10 cellular contexts compared by ENCODE assay signal in genomic region chr10:63430091-63430998, GRCh38. TPM values are rescaled to one million over a fixed set of nuclear protein-coding genes. Genes with fewer than 3 reads are reported as not detected.
DNase-seq lines count a peak whose midpoint lies in the region; ATAC-seq and TF ChIP-seq lines count a peak whose summit lies in the region.
"Had no signal": no experiment of that assay in that cellular context is flagged by ENCODE, and none has a peak within 500 bp of the region (broad histone marks: within the 10 kb centered on the region; RNA-seq: fewer than 3 reads in every experiment).

No MANE protein-coding gene starts in this region.

- H3K4me1 ChIP-seq in psoas muscle, result peaks cover 52% of the 10 kb centered on the region
- H3K4me1 ChIP-seq: BE2C had no signal

- no peak for TF ChIP-seq CTCF in psoas muscle (IDR thresholded peaks at IDR 0.05)

- ATAC-seq in Right ventricle myocardium inferior (peak; percentile 67), psoas muscle (no peak), HG02981 (IDR thresholded peaks at IDR 0.05; ENCODE audit: unreplicated experiment) (no peak)
- no peak for ATAC-seq in activated CD4-positive, CD25-positive, alpha-beta regulatory T cell treated with anti-CD3 and anti-CD28 coated beads, Interleukin-2, amount 50 U/mL, for 24 hours

- H3K9me3 ChIP-seq in psoas muscle, result no peaks in the 10 kb centered on the region
- H3K9me3 ChIP-seq: BE2C had no signal

- 72 to 76% (median 73%) methylated on average over 10 of the region's 10 CpGs for WGBS in psoas muscle, 3 donors

- H3K27ac ChIP-seq in psoas muscle, result no peak overlapping the region

- no peaks in the 10 kb centered on the region for H3K27me3 ChIP-seq in psoas muscle (ENCODE audit: insufficient read depth in 3 of 3, low read length in 2 of 3)
- H3K27me3 ChIP-seq: BE2C had no signal

- intact Hi-C loops in Right ventricle myocardium inferior (cut with DNase I), result no loop called here
- intact Hi-C loops in cardiac septum (cut with DNase I), result no loop called here
- intact Hi-C loops in psoas muscle (cut with DNase I), result no loop called here

- no peak overlapping the region for H3K4me3 ChIP-seq in psoas muscle

- no peaks in the 10 kb centered on the region for H3K36me3 ChIP-seq in psoas muscle (ENCODE audit: insufficient read depth in 1 of 2, low read depth in 1 of 2)
- H3K36me3 ChIP-seq: BE2C had no signal

- no peak for DNase-seq in Right ventricle myocardium inferior (ENCODE audit: missing footprints)
- DNase-seq in cardiac septum (ENCODE audit: low spot score), result no peak
- peak; percentile 46 for DNase-seq in astrocyte of the hippocampus (ENCODE audit: low read depth, low spot score)
- DNase-seq in hepatic stellate cell (ENCODE audit: low spot score), result peak; percentile 68
- no peak for DNase-seq in psoas muscle
- DNase-seq in NAMALWA (ENCODE audit: low spot score), result no peak
- DNase-seq: BE2C, NCI-H1417 treated with DMSO at 0.1 percent for 48 hours had no signal

RNA-seq across cellular contexts. Expression of gene JMJD1C, which starts 35.4 kb away (rescaled TPM):
- total RNA-seq in Right ventricle myocardium inferior (38.1 TPM), cardiac septum (41.3 TPM), psoas muscle (10 to 100 TPM; 23.3 to 74.4 (median 30.3) TPM)
- polyA plus RNA-seq in psoas muscle, result 10 to 100 TPM; 17.5 to 35.6 (median 17.7) TPM

Comparison
In these comparisons a context has a peak if more than half of its experiments do, and no peak if none do; other contexts are left out.
1. DNase-seq: peak in astrocyte of the hippocampus (single experiment) and hepatic stellate cell (single experiment); none in Right ventricle myocardium inferior (single experiment), cardiac septum (single experiment), psoas muscle (0 of 2) and NAMALWA (single experiment).